ENCODE assay signal across 25 cellular contexts in genomic region chr5:121384359-121384758, GRCh38.
DNase-seq lines count a peak whose midpoint lies in the region; ATAC-seq and TF ChIP-seq lines count a peak whose summit lies in the region.
"Had no signal": no experiment of that assay in that cellular context is flagged by ENCODE, and none has a peak within 500 bp of the region (broad histone marks: within the 10 kb centered on the region; RNA-seq: fewer than 3 reads in every experiment).

No MANE protein-coding gene starts in this region.

- H3K27me3 Mint-ChIP-seq in WTC11 (ENCODE audit: low read depth), result no peaks in the 10 kb centered on the region
- no peaks in the 10 kb centered on the region for H3K27me3 Mint-ChIP-seq in effector memory CD8-positive, alpha-beta T cell
- H3K27me3 Mint-ChIP-seq: CD8-positive, alpha-beta memory T cell had no signal

- H3K9me2 ChIP-seq in SK-N-SH, result no peaks in the 10 kb centered on the region; the same call in 1 of the 2 replicates

- H3K79me2 ChIP-seq in SK-N-SH (ENCODE audit: insufficient read depth), result no peaks in the 10 kb centered on the region

- no peaks in the 10 kb centered on the region for H3F3A ChIP-seq in SK-N-SH (replicated peaks; ENCODE audit: insufficient read depth)

- no peak overlapping the region for H3K4me2 ChIP-seq in SK-N-SH

- H4K20me1 ChIP-seq in SK-N-SH (ENCODE audit: insufficient read depth), result no peaks in the 10 kb centered on the region

- H3K27ac ChIP-seq in SK-N-SH (ENCODE audit: low read depth in 2 of 2, low read length in 1 of 2), result no peak overlapping the region
- H3K27ac ChIP-seq: C4-2B, SJSA1 had no signal

- TF ChIP-seq RAD21 in SK-N-SH (IDR thresholded peaks at IDR 0.05; ENCODE audit: low read length), result no peak

- 81% methylated on average over 5 of the region's 5 CpGs for WGBS in SK-N-SH (ENCODE audit: low lambda C conversion rate)

- no peak overlapping the region for H3K4me3 ChIP-seq in SK-N-SH (ENCODE audit: low read depth in 2 of 2, low read length in 1 of 2)
- H3K4me3 ChIP-seq: K562, SJSA1 had no signal

- POLR2A ChIA-PET in SK-N-SH (lab: Yijun Ruan, JAX) (no interaction called here), WTC11 (lab: Charles Lee) (no interaction called here)

- no peak for TF ChIP-seq EP300 in SK-N-SH (IDR thresholded peaks at IDR 0.05; ENCODE audit: borderline replicate concordance in 1 of 2, low read depth in 1 of 2, low read length in 1 of 2)

- H3K4me1 ChIP-seq in SK-N-SH (ENCODE audit: control insufficient read depth in 1 of 2, insufficient read depth in 2 of 2, low read depth in 1 of 2, low read length in 1 of 2), result no peaks in the 10 kb centered on the region
- H3K4me1 ChIP-seq: SJSA1 had no signal

- ATAC-seq in SK-N-SH treated with all-trans-retinoic acid at 6 μM for 48 hours, result no peak
- ATAC-seq in WTC11, result peak; percentile 95
- ATAC-seq in effector memory CD8-positive, alpha-beta T cell (replicated peaks), result no peak
- no peak for ATAC-seq in HG03354 (IDR thresholded peaks at IDR 0.05; ENCODE audit: poor library complexity, severe bottlenecking, unreplicated experiment)
- ATAC-seq: K562 had no signal

- H3K36me3 Mint-ChIP-seq in WTC11, result no peaks in the 10 kb centered on the region
- no peaks in the 10 kb centered on the region for H3K36me3 Mint-ChIP-seq in effector memory CD8-positive, alpha-beta T cell (ENCODE audit: insufficient read depth)
- H3K36me3 Mint-ChIP-seq: CD8-positive, alpha-beta memory T cell had no signal

- H3K27me3 ChIP-seq in SK-N-SH (ENCODE audit: insufficient read depth), result no peaks in the 10 kb centered on the region
- H3K27me3 ChIP-seq: SJSA1 had no signal

- H3K36me3 ChIP-seq in SK-N-SH (replicated peaks in 1 of 2; ENCODE audit: control insufficient read depth in 1 of 2, insufficient read depth in 2 of 2, low read length in 1 of 2), result no peaks in the 10 kb centered on the region
- H3K36me3 ChIP-seq: SJSA1 had no signal

- CTCF ChIA-PET in SK-N-SH (lab: Yijun Ruan, JAX), result no interaction called here
- CTCF ChIA-PET in WTC11 (lab: Charles Lee), result no interaction called here

- H3K9me3 Mint-ChIP-seq in WTC11, result peaks cover 7% of the 10 kb centered on the region; the same call in 1 of the 2 replicates
- peaks cover under 1 to 5% of the 10 kb centered on the region in 2 donors for H3K9me3 Mint-ChIP-seq in effector memory CD8-positive, alpha-beta T cell
- H3K9me3 Mint-ChIP-seq: T-helper 1 cell treated with Interleukin-12 subunit alpha and Interleukin-12 subunit beta and Interleukin-4 antibody, amounts not matched to agents 30 μg/mL and 1 μg/mL, for 36 hours had no signal

- H3K9me3 ChIP-seq in SK-N-SH, result no peaks in the 10 kb centered on the region
- H3K9me3 ChIP-seq: SJSA1 had no signal

- H2AFZ ChIP-seq in SK-N-SH (ENCODE audit: low read depth), result 0 out of 2 replicates have a peak overlapping the region, but pooled peaks have one; percentile 27

- no peak overlapping the region; the same call in 1 of the 2 replicates for H3K27ac Mint-ChIP-seq in WTC11
- H3K27ac Mint-ChIP-seq in effector memory CD8-positive, alpha-beta T cell, result no peak overlapping the region
- H3K27ac Mint-ChIP-seq: CD8-positive, alpha-beta memory T cell; T-helper 1 cell treated with Interleukin-12 subunit alpha and Interleukin-12 subunit beta and Interleukin-4 antibody, amounts not matched to agents 30 μg/mL and 1 μg/mL, for 36 hours had no signal

- H3K4me1 Mint-ChIP-seq in WTC11, result peaks cover 8% of the 10 kb centered on the region
- H3K4me1 Mint-ChIP-seq in effector memory CD8-positive, alpha-beta T cell (ENCODE audit: low read depth in 2 of 2), result no peaks in the 10 kb centered on the region
- H3K4me1 Mint-ChIP-seq: CD8-positive, alpha-beta memory T cell had no signal

- H3K9ac ChIP-seq in SK-N-SH, result no peak overlapping the region

- DNase-seq in SK-N-SH (no peak), NCI-H2081 treated with DMSO at 0.1 percent for 48 hours (lab: John Stamatoyannopoulos, UW) (peak; percentile 4), WTC11 (ENCODE audit: low spot score) (peak; percentile 18), NCI-H1694 (lab: John Stamatoyannopoulos, UW) (no peak)
- no peak for DNase-seq in effector memory CD8-positive, alpha-beta T cell
- DNase-seq: Calu3; CD8-positive, alpha-beta memory T cell; DMS153; DND-41; Kasumi-1; NCI-H1092 treated with DMSO at 0.1 percent for 48 hours; NCI-H1436 treated with DMSO at 0.1 percent for 48 hours; NCI-H2029 treated with DMSO at 0.1 percent for 48 hours; NCI-H446 treated with DMSO at 0.1 percent for 48 hours; NCI-H526; Right ventricle myocardium superior; RPMI8226; SW 1271; T-helper 9 cell had no signal

- TF ChIP-seq CTCF in SK-N-SH (IDR thresholded peaks at IDR 0.05) (no peak), WTC11 (IDR thresholded peaks at IDR 0.05) (no peak)

- no peak overlapping the region for H3K4me3 Mint-ChIP-seq in WTC11
- no peak overlapping the region for H3K4me3 Mint-ChIP-seq in effector memory CD8-positive, alpha-beta T cell
- H3K4me3 Mint-ChIP-seq: T-helper 1 cell treated with Interleukin-12 subunit alpha and Interleukin-12 subunit beta and Interleukin-4 antibody, amounts not matched to agents 30 μg/mL and 1 μg/mL, for 36 hours had no signal

TF ChIP-seq in SK-N-SH, 30 proteins besides CTCF, POLR2A, EP300 and RAD21 (continues in another document):
- TF ChIP-seq, protein P1, sequence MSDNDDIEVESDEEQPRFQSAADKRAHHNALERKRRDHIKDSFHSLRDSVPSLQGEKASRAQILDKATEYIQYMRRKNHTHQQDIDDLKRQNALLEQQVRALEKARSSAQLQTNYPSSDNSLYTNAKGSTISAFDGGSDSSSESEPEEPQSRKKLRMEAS (IDR thresholded peaks at IDR 0.05; ENCODE audit: low read depth), result no peak
- no peak for TF ChIP-seq FOXJ3 (CRISPR knock-in tag; IDR thresholded peaks at IDR 0.05)
- TF ChIP-seq RFX5 (IDR thresholded peaks at IDR 0.05; ENCODE audit: low read length), result no peak
- no peak for TF ChIP-seq RXRA (IDR thresholded peaks at IDR 0.05; ENCODE audit: borderline replicate concordance, low read depth)
- TF ChIP-seq FOXM1 (IDR thresholded peaks at IDR 0.05; ENCODE audit: low read depth), result no peak
- no peak for TF ChIP-seq ELF1 (IDR thresholded peaks at IDR 0.05)
- TF ChIP-seq, protein P2, sequence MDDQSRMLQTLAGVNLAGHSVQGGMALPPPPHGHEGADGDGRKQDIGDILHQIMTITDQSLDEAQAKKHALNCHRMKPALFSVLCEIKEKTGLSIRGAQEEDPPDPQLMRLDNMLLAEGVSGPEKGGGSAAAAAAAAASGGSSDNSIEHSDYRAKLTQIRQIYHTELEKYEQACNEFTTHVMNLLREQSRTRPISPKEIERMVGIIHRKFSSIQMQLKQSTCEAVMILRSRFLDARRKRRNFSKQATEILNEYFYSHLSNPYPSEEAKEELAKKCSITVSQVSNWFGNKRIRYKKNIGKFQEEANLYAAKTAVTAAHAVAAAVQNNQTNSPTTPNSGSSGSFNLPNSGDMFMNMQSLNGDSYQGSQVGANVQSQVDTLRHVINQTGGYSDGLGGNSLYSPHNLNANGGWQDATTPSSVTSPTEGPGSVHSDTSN (IDR thresholded peaks at IDR 0.05), result no peak

TF ChIP-seq in SK-N-SH treated with all-trans-retinoic acid at 6 μM for 48 hours, 23 proteins besides CTCF, POLR2A, EP300 and RAD21:
- TF ChIP-seq TOX (CRISPR knock-in tag; IDR thresholded peaks at IDR 0.05; ENCODE audit: borderline replicate concordance), result no peak
- no peak for TF ChIP-seq ZNF565 (CRISPR knock-in tag; conservative IDR thresholded peaks at IDR 0.05; ENCODE audit: low read depth)
- TF ChIP-seq ZNF8 (CRISPR knock-in tag; IDR thresholded peaks at IDR 0.05), result no peak
- TF ChIP-seq ARNTL (CRISPR knock-in tag; IDR thresholded peaks at IDR 0.05; ENCODE audit: borderline replicate concordance, low read depth), result no peak
- no peak for TF ChIP-seq ZFP30 (CRISPR knock-in tag; IDR thresholded peaks at IDR 0.05)
- no peak for TF ChIP-seq BACH2 (CRISPR knock-in tag; IDR thresholded peaks at IDR 0.05; ENCODE audit: borderline replicate concordance)
- TF ChIP-seq, protein P3, sequence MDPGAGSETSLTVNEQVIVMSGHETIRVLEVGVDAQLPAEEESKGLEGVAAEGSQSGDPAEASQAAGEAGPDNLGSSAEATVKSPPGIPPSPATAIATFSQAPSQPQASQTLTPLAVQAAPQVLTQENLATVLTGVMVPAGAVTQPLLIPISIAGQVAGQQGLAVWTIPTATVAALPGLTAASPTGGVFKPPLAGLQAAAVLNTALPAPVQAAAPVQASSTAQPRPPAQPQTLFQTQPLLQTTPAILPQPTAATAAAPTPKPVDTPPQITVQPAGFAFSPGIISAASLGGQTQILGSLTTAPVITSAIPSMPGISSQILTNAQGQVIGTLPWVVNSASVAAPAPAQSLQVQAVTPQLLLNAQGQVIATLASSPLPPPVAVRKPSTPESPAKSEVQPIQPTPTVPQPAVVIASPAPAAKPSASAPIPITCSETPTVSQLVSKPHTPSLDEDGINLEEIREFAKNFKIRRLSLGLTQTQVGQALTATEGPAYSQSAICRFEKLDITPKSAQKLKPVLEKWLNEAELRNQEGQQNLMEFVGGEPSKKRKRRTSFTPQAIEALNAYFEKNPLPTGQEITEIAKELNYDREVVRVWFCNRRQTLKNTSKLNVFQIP (CRISPR knock-in tag; IDR thresholded peaks at IDR 0.05; ENCODE audit: borderline replicate concordance, low read depth), result no peak
- TF ChIP-seq ESRRG (CRISPR knock-in tag; IDR thresholded peaks at IDR 0.05), result no peak

TF ChIP-seq in WTC11, 78 proteins besides CTCF, POLR2A, EP300 and RAD21 (continues in another document):
- no peak for TF ChIP-seq IRF2 (CRISPR knock-in tag; IDR thresholded peaks at IDR 0.05; ENCODE audit: borderline replicate concordance, low read depth)

Comparison
In these comparisons a context has a peak if more than half of its experiments do, and no peak if none do; other contexts are left out.
1. DNase-seq: peak in NCI-H2081 treated with DMSO at 0.1 percent for 48 hours (single experiment) and WTC11 (single experiment); none in SK-N-SH (single experiment), effector memory CD8-positive, alpha-beta T cell (0 of 3) and NCI-H1694 (single experiment).